12 cellular contexts compared by ENCODE assay signal in genomic region chr1:107474877-107475612, GRCh38.
DNase-seq lines count a peak whose midpoint lies in the region; ATAC-seq lines count a peak whose summit lies in the region.
"Had no signal": no experiment of that assay in that cellular context is flagged by ENCODE, and none has a peak within 500 bp of the region (broad histone marks: within the 10 kb centered on the region; RNA-seq: fewer than 3 reads in every experiment).

No MANE protein-coding gene starts in this region.

- DNase-seq in ELR (ENCODE audit: low read depth) (peak; percentile 11), NCI-H226 (peak; percentile 15), SIG-M5 (lab: John Stamatoyannopoulos, UW) (no peak), ACHN (no peak)
- DNase-seq in activated CD4-positive, alpha-beta memory T cell treated with anti-CD3 and anti-CD28 coated beads, Interleukin-2, amount 10 ng/mL, durations not matched to agents 7 days and 5 days: no peak
- no peak for DNase-seq in activated CD8-positive, alpha-beta memory T cell treated with anti-CD3 and anti-CD28 coated beads, Interleukin-2, amount 50 U/mL, for 48 hours
- DNase-seq: amygdala, MM.1S, WERI-Rb-1 had no signal

- no peak overlapping the region for H3K27ac Mint-ChIP-seq in activated CD4-positive, alpha-beta memory T cell treated with anti-CD3 and anti-CD28 coated beads, Interleukin-2, amount 10 ng/mL, durations not matched to agents 7 days and 5 days
- H3K27ac Mint-ChIP-seq: mesothelial cell of epicardium had no signal

- no peaks in the 10 kb centered on the region for H3K36me3 Mint-ChIP-seq in activated CD4-positive, alpha-beta memory T cell treated with anti-CD3 and anti-CD28 coated beads, Interleukin-2, amount 10 ng/mL, durations not matched to agents 7 days and 5 days (ENCODE audit: low read depth)
- H3K36me3 Mint-ChIP-seq: mesothelial cell of epicardium had no signal

- in situ Hi-C loops in ACHN (cut with HindIII; ENCODE audit: low pct_ligation_motif_present, low pct_unique_long_range_greater_than_20kb, low sequenced_read_pairs): no loop called here

- CTCF ChIA-PET in activated CD4-positive, alpha-beta memory T cell treated with anti-CD3 and anti-CD28 coated beads, Interleukin-2, amount 10 ng/mL, durations not matched to agents 7 days and 5 days (lab: Charles Lee): interaction anchor here (1.2 kb wide), 1 partner anchor 54 kb away, joined by 3 read pairs; no protein-coding TSS in a partner anchor

- no peaks in the 10 kb centered on the region for H3K9me3 Mint-ChIP-seq in activated CD4-positive, alpha-beta memory T cell treated with anti-CD3 and anti-CD28 coated beads, Interleukin-2, amount 10 ng/mL, durations not matched to agents 7 days and 5 days
- H3K9me3 Mint-ChIP-seq: mesothelial cell of epicardium had no signal

- ATAC-seq in GM19328 (IDR thresholded peaks at IDR 0.05; ENCODE audit: unreplicated experiment) (peak; percentile 51), HG02938 (IDR thresholded peaks at IDR 0.05; ENCODE audit: unreplicated experiment) (peak; percentile 79)

- peaks cover 6% of the 10 kb centered on the region for H3K4me1 Mint-ChIP-seq in activated CD4-positive, alpha-beta memory T cell treated with anti-CD3 and anti-CD28 coated beads, Interleukin-2, amount 10 ng/mL, durations not matched to agents 7 days and 5 days
- H3K4me1 Mint-ChIP-seq: mesothelial cell of epicardium had no signal

- H3K27me3 Mint-ChIP-seq in activated CD4-positive, alpha-beta memory T cell treated with anti-CD3 and anti-CD28 coated beads, Interleukin-2, amount 10 ng/mL, durations not matched to agents 7 days and 5 days: peaks cover 11% of the 10 kb centered on the region

- POLR2A ChIA-PET in activated CD4-positive, alpha-beta memory T cell treated with anti-CD3 and anti-CD28 coated beads, Interleukin-2, amount 10 ng/mL, durations not matched to agents 7 days and 5 days (lab: Charles Lee): no interaction called here

- H3K4me3 Mint-ChIP-seq in activated CD4-positive, alpha-beta memory T cell treated with anti-CD3 and anti-CD28 coated beads, Interleukin-2, amount 10 ng/mL, durations not matched to agents 7 days and 5 days: no peak overlapping the region
- H3K4me3 Mint-ChIP-seq: mesothelial cell of epicardium had no signal

Comparison
In these comparisons a context has a peak if more than half of its experiments do, and no peak if none do; other contexts are left out.
1. DNase-seq: peak in ELR (single experiment) and NCI-H226 (single experiment); none in activated CD4-positive, alpha-beta memory T cell treated with anti-CD3 and anti-CD28 coated beads, Interleukin-2, amount 10 ng/mL, durations not matched to agents 7 days and 5 days (single experiment), SIG-M5 (single experiment), activated CD8-positive, alpha-beta memory T cell treated with anti-CD3 and anti-CD28 coated beads, Interleukin-2, amount 50 U/mL, for 48 hours (single experiment) and ACHN (single experiment).